Comparison of ENCODE assay signal across 1 cellular context in genomic region chr19:48867922-48868195, GRCh38.
TF ChIP-seq lines count a peak whose summit lies in the region.

No MANE protein-coding gene starts in this region.

TF ChIP-seq in H1, 55 proteins besides CTCF, POLR2A, EP300 and RAD21:
- TF ChIP-seq CEBPB (IDR thresholded peaks at IDR 0.05; ENCODE audit: low read depth, low read length) (no peak), TCF12 (IDR thresholded peaks at IDR 0.05; ENCODE audit: low read depth, low read length) (no peak), CTBP2 (IDR thresholded peaks at IDR 0.05; ENCODE audit: borderline replicate concordance, insufficient read depth, insufficient read length, low read length) (no peak), JUND (IDR thresholded peaks at IDR 0.05; ENCODE audit: low read length) (no peak)
TF ChIP-seq in H1: peak in this region for 0.
